Comparison of ENCODE assay signal across 11 cellular contexts in genomic region chr1:41618066-41618825, GRCh38.
DNase-seq lines count a peak whose midpoint lies in the region; ATAC-seq and TF ChIP-seq lines count a peak whose summit lies in the region.
"Had no signal": no experiment of that assay in that cellular context is flagged by ENCODE, and none has a peak within 500 bp of the region (broad histone marks: within the 10 kb centered on the region; RNA-seq: fewer than 3 reads in every experiment).

No MANE protein-coding gene starts in this region.

- H3K4me3 ChIP-seq in MG63 (no peak overlapping the region), choroid plexus epithelial cell (ENCODE audit: low read depth, low read length) (no peak overlapping the region), spleen (no peak overlapping the region)

- in situ Hi-C loops in KBM-7 (cut with MboI; ENCODE audit: low pct_unique_long_range_greater_than_20kb, low sequenced_read_pairs) = no loop called here

- no peaks in the 10 kb centered on the region for H3K36me3 Mint-ChIP-seq in activated CD8-positive, alpha-beta memory T cell treated with anti-CD3 and anti-CD28 coated beads, Interleukin-2, amount 10 ng/mL, durations not matched to agents 7 days and 5 days

- intact Hi-C loops in spleen (cut with DNase I; ENCODE audit: low total_unique reads) = no loop called here

- H3K9me3 ChIP-seq in MG63 (no peaks in the 10 kb centered on the region), spleen (no peaks in the 10 kb centered on the region)

- CTCF ChIA-PET in activated CD8-positive, alpha-beta memory T cell treated with anti-CD3 and anti-CD28 coated beads, Interleukin-2, amount 10 ng/mL, durations not matched to agents 7 days and 5 days (lab: Charles Lee) = no interaction called here

- H3K36me3 ChIP-seq in MG63 = no peaks in the 10 kb centered on the region
- no peaks in the 10 kb centered on the region for H3K36me3 ChIP-seq in spleen

- H3K4me1 Mint-ChIP-seq in activated CD8-positive, alpha-beta memory T cell treated with anti-CD3 and anti-CD28 coated beads, Interleukin-2, amount 10 ng/mL, durations not matched to agents 7 days and 5 days = peaks cover 23% of the 10 kb centered on the region

- 54 to 74% (median 65%) methylated on average over 12 to 14 of the region's 14 CpGs for WGBS in spleen, 5 donors

- peaks cover 15 to 44% (median 35%) of the 10 kb centered on the region in 6 donors for H3K4me1 ChIP-seq in spleen

- ATAC-seq in HG03175 (IDR thresholded peaks at IDR 0.05; ENCODE audit: unreplicated experiment) = no peak
- no peak for ATAC-seq in SK-N-SH treated with all-trans-retinoic acid at 6 μM for 48 hours
- ATAC-seq in activated CD8-positive, alpha-beta memory T cell treated with anti-CD3 and anti-CD28 coated beads, Interleukin-2, amount 10 ng/mL, durations not matched to agents 7 days and 5 days = no peak

- no peaks in the 10 kb centered on the region for H3K27me3 Mint-ChIP-seq in activated CD8-positive, alpha-beta memory T cell treated with anti-CD3 and anti-CD28 coated beads, Interleukin-2, amount 10 ng/mL, durations not matched to agents 7 days and 5 days
- H3K27me3 Mint-ChIP-seq: IgD-negative memory B cell had no signal

- H3K27me3 ChIP-seq in MG63 (no peaks in the 10 kb centered on the region), spleen (replicated peaks in 1 of 7) (no peaks in the 10 kb centered on the region)

- peak; percentile 66 for DNase-seq in MG63
- DNase-seq in choroid plexus epithelial cell (ENCODE audit: low read depth) = peak; percentile 67
- DNase-seq in islet precursor cell = peak; percentile 44
- peak; percentile 88 for DNase-seq in spleen
- no peak for DNase-seq in KBM-7
- no peak for DNase-seq in activated CD8-positive, alpha-beta memory T cell treated with anti-CD3 and anti-CD28 coated beads, Interleukin-2, amount 10 ng/mL, durations not matched to agents 7 days and 5 days
- DNase-seq: activated CD8-positive, alpha-beta memory T cell treated with anti-CD3 and anti-CD28 coated beads, Interleukin-2, amount 50 U/mL, for 48 hours had no signal

- no peak overlapping the region for H3K27ac Mint-ChIP-seq in activated CD8-positive, alpha-beta memory T cell treated with anti-CD3 and anti-CD28 coated beads, Interleukin-2, amount 10 ng/mL, durations not matched to agents 7 days and 5 days
- H3K27ac Mint-ChIP-seq: IgD-negative memory B cell had no signal

- no peak overlapping the region for H3K4me3 Mint-ChIP-seq in activated CD8-positive, alpha-beta memory T cell treated with anti-CD3 and anti-CD28 coated beads, Interleukin-2, amount 10 ng/mL, durations not matched to agents 7 days and 5 days
- H3K4me3 Mint-ChIP-seq: IgD-negative memory B cell had no signal

- no peaks in the 10 kb centered on the region for H3K9me3 Mint-ChIP-seq in activated CD8-positive, alpha-beta memory T cell treated with anti-CD3 and anti-CD28 coated beads, Interleukin-2, amount 10 ng/mL, durations not matched to agents 7 days and 5 days (ENCODE audit: low read depth)
- H3K9me3 Mint-ChIP-seq: IgD-negative memory B cell had no signal

- TF ChIP-seq POLR2A in spleen (IDR thresholded peaks at IDR 0.05) = no peak

- peak overlapping the region; percentile 14 to 68 (median 52) for H3K27ac ChIP-seq in spleen
- H3K27ac ChIP-seq: epithelial cell of prostate had no signal

- TF ChIP-seq CTCF in choroid plexus epithelial cell (conservative IDR thresholded peaks at IDR 0.05; ENCODE audit: low read depth, low read length) (no peak), spleen (IDR thresholded peaks at IDR 0.05 in 8 of 11, conservative IDR thresholded peaks at IDR 0.05 in 3 of 11) (no peak)

TF ChIP-seq in SK-N-SH treated with all-trans-retinoic acid at 6 μM for 48 hours, 23 proteins besides CTCF, POLR2A, EP300 and RAD21:
- TF ChIP-seq ARNTL (CRISPR knock-in tag; IDR thresholded peaks at IDR 0.05; ENCODE audit: borderline replicate concordance, low read depth) (no peak), SNAI2 (CRISPR knock-in tag; IDR thresholded peaks at IDR 0.05) (no peak), BACH2 (CRISPR knock-in tag; IDR thresholded peaks at IDR 0.05; ENCODE audit: borderline replicate concordance) (no peak), OSR1 (CRISPR knock-in tag; IDR thresholded peaks at IDR 0.05) (no peak), CSDC2 (CRISPR knock-in tag; IDR thresholded peaks at IDR 0.05) (no peak), ESRRG (CRISPR knock-in tag; IDR thresholded peaks at IDR 0.05) (no peak)
- TF ChIP-seq, protein P1, sequence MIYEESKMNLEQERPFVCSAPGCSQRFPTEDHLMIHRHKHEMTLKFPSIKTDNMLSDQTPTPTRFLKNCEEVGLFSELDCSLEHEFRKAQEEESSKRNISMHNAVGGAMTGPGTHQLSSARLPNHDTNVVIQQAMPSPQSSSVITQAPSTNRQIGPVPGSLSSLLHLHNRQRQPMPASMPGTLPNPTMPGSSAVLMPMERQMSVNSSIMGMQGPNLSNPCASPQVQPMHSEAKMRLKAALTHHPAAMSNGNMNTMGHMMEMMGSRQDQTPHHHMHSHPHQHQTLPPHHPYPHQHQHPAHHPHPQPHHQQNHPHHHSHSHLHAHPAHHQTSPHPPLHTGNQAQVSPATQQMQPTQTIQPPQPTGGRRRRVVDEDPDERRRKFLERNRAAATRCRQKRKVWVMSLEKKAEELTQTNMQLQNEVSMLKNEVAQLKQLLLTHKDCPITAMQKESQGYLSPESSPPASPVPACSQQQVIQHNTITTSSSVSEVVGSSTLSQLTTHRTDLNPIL (CRISPR knock-in tag; IDR thresholded peaks at IDR 0.05; ENCODE audit: low read depth) = no peak
TF ChIP-seq in SK-N-SH treated with all-trans-retinoic acid at 6 μM for 48 hours: peak in this region for 0.

Comparison
In these comparisons a context has a peak if more than half of its experiments do, and no peak if none do; other contexts are left out.
1. DNase-seq: peak in MG63 (single experiment), choroid plexus epithelial cell (single experiment), islet precursor cell (single experiment) and spleen (single experiment); none in KBM-7 (single experiment) and activated CD8-positive, alpha-beta memory T cell treated with anti-CD3 and anti-CD28 coated beads, Interleukin-2, amount 10 ng/mL, durations not matched to agents 7 days and 5 days (single experiment).